ENCODE assay signal across 7 cellular contexts in genomic region chr9:36485647-36486453, GRCh38.
A peak's percentile ranks its signal among the peaks of the same experiment; 100 is the strongest.
DNase-seq lines count a peak whose midpoint lies in the region; ATAC-seq and TF ChIP-seq lines count a peak whose summit lies in the region.

No MANE protein-coding gene starts in this region.

- H3K4me1 ChIP-seq in NT2/D1 (ENCODE audit: insufficient read depth, insufficient read length): peaks cover 12% of the 10 kb centered on the region

- no peaks in the 10 kb centered on the region for H3K36me3 Mint-ChIP-seq in naive B cell

- peak overlapping the region; percentile 66 to 93 (median 86) for H3K27ac Mint-ChIP-seq in naive B cell

- peak overlapping the region in 57 of 59 donors; percentile 1 to 94 (median 84) for H3K27ac ChIP-seq in dorsolateral prefrontal cortex

- H3K9me3 ChIP-seq in NT2/D1 (ENCODE audit: insufficient read depth, low read length): no peaks in the 10 kb centered on the region

- no peak for ATAC-seq in naive B cell (ENCODE audit: low read depth in 2 of 2)
- ATAC-seq in GM19035 (IDR thresholded peaks at IDR 0.05; ENCODE audit: unreplicated experiment): no peak
- no peak for ATAC-seq in GM19023 (IDR thresholded peaks at IDR 0.05; ENCODE audit: unreplicated experiment)
- no peak for ATAC-seq in HG03439 (IDR thresholded peaks at IDR 0.05; ENCODE audit: unreplicated experiment)

- no peaks in the 10 kb centered on the region for H3K9me3 Mint-ChIP-seq in naive B cell

- H3K4me3 ChIP-seq in GM12865 (ENCODE audit: low read depth, low read length): peak overlapping the region; percentile 97
- peak overlapping the region; percentile 75 for H3K4me3 ChIP-seq in NT2/D1 (ENCODE audit: insufficient read length, low read depth)
- peak overlapping the region; percentile 58 to 96 (median 88) for H3K4me3 ChIP-seq in dorsolateral prefrontal cortex

- H3K27me3 ChIP-seq in NT2/D1 (ENCODE audit: insufficient read depth, insufficient read length) (no peaks in the 10 kb centered on the region), dorsolateral prefrontal cortex (no peaks in the 10 kb centered on the region)

- H3K4me3 Mint-ChIP-seq in naive B cell: peak overlapping the region; percentile 67 to 96 (median 90)

- peaks cover 43 to 64% (median 43%) of the 10 kb centered on the region in 3 donors for H3K4me1 Mint-ChIP-seq in naive B cell

- TF ChIP-seq CTCF in GM12865 (IDR thresholded peaks at IDR 0.05; ENCODE audit: insufficient read depth, low read depth, low read length, missing control alignments) (no peak), dorsolateral prefrontal cortex (IDR thresholded peaks at IDR 0.05 in 54 of 56, conservative IDR thresholded peaks at IDR 0.05 in 2 of 56; ENCODE audit: low read depth in 1 of 56, partially characterized antibody in 56 of 56) (no peak)

- intact Hi-C loops in dorsolateral prefrontal cortex (cut with DNase I): loop anchor here (2.0 to 5.0 kb wide), 3 partner anchors 34 to 81 kb away; no protein-coding TSS in a partner anchor

- H3K27me3 Mint-ChIP-seq in naive B cell: no peaks in the 10 kb centered on the region

- no peak for DNase-seq in GM12865 (ENCODE audit: low read depth)
- DNase-seq in NT2/D1 (ENCODE audit: low read depth, low spot score): no peak
- DNase-seq in dorsolateral prefrontal cortex: peak in 1 of 10 donors; percentile 15
- DNase-seq in naive B cell: no peak

- peaks cover 5% of the 10 kb centered on the region for H3K36me3 ChIP-seq in NT2/D1 (ENCODE audit: insufficient read depth, insufficient read length, low read length)

- H3K9ac ChIP-seq in NT2/D1 (ENCODE audit: insufficient read length, low read depth): peak overlapping the region; percentile 90
